7 cellular contexts compared by ENCODE assay signal in the genomic region with DNA sequence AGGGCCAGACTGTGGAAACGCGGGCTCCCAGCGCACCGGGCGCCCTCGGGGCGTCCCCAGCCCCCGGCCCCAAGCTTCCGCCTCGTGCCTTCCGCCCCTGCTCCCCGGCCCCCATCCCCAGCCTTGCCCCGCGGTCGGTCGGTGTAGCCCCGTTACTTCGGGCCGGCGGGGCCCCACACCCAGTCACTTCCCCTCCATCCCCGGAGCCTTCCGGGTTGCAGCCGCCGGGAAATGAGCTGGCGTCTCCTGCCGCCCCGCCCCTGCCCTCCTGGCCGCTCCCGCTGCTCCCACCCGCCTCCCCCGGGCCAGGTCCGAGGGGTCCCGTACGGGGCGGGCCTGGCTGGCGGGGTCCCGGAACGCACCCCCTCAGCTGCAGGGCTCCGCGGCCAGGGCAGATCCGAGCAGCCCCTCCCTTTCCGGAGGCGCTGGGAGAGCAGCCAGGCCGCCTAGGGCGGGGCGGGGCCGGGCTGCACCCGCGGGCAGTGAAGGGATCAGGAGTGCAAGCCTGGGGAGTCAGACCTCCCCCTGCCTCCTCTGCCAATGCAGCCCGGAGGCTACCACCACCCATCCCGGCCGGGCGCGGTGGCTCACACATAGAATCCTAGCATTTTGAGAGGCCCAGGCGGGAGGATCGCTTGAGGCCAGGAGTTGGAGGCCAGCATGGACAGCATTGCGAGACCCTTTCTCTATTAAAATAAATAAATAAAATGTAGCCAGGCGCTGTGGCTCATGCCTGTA. TPM values are rescaled to one million over a fixed set of nuclear protein-coding genes. Genes with fewer than 3 reads are reported as not detected.
DNase-seq lines count a peak whose midpoint lies in the region; ATAC-seq and TF ChIP-seq lines count a peak whose summit lies in the region.

No MANE protein-coding gene starts in this region.

- peak; percentile 86 for DNase-seq in GM13976 (ENCODE audit: low spot score)
- no peak for DNase-seq in HCT116 (ENCODE audit: low read depth, low spot score)
- peak; percentile 36 for DNase-seq in NCI-H1105 (lab: John Stamatoyannopoulos, UW)
- peak; percentile 31 for DNase-seq in activated CD4-positive, CD25-positive, alpha-beta regulatory T cell treated with anti-CD3 and anti-CD28 coated beads, Interleukin-2, amount 50 U/mL, for 16 hours (ENCODE audit: low read depth, low spot score)
- no peak for DNase-seq in chondrocyte (ENCODE audit: low spot score)
- peak; percentile 85 for DNase-seq in kidney tubule cell (ENCODE audit: low spot score)
- DNase-seq in stimulated activated CD4-positive, alpha-beta T cell treated with anti-CD3 and anti-CD28 coated beads, Interleukin-15, amount 100 ng/mL, for 24 hours, result peak; percentile 81

- no peaks in the 10 kb centered on the region for H3K9me3 ChIP-seq in HCT116 (ENCODE audit: control insufficient read depth in 1 of 2, insufficient read depth in 1 of 2, low read depth in 1 of 2, low read length in 2 of 2)

- H3K9ac ChIP-seq in HCT116 (ENCODE audit: low read length), result peak overlapping the region; percentile 89

- H3K4me1 ChIP-seq in HCT116 (ENCODE audit: control insufficient read depth in 1 of 2, insufficient read depth in 2 of 2, low read length in 2 of 2), result peaks cover 32 to 66% of the 10 kb centered on the region in 2 experiments

- peaks cover 5 to 19% of the 10 kb centered on the region in 2 experiments; a peak in 2 of 4 replicates for H3K36me3 ChIP-seq in HCT116 (ENCODE audit: control insufficient read depth in 1 of 2, insufficient read depth in 2 of 2, low read length in 2 of 2)

- POLR2A ChIA-PET in HCT116 (lab: Charles Lee), result interaction anchor here (0.7 to 1.4 kb wide), 2 partner anchors 34 to 715 kb away, joined by 4 to 6 read pairs; partner anchors contain the start of genes BUD31 and PDAP1

- H3K79me2 ChIP-seq in HCT116 (ENCODE audit: insufficient read depth, low read length), result peaks cover 53% of the 10 kb centered on the region

- H3K4me2 ChIP-seq in HCT116 (ENCODE audit: low read length), result peak overlapping the region; percentile 92

- no TSS peak for BruUV-seq in HCT116 (replicated peaks; lab: Mats Ljungman, UMichigan)

- TF ChIP-seq RAD21 in HCT116 (IDR thresholded peaks at IDR 0.05; ENCODE audit: low read depth), result no peak

- ATAC-seq in HCT116, result peak; percentile 71

- intact Hi-C loops in HCT116 (cut with micrococcal nuclease), result no loop called here

- H3K27ac ChIP-seq in HCT116 (ENCODE audit: low read depth, low read length), result peak overlapping the region; percentile 74

- TF ChIP-seq POLR2A in HCT116 (IDR thresholded peaks at IDR 0.05; ENCODE audit: borderline replicate concordance, extremely low read depth, insufficient read depth, insufficient read length), result no peak

- no peaks in the 10 kb centered on the region for H4K20me1 ChIP-seq in HCT116 (ENCODE audit: insufficient read depth)

- no peaks in the 10 kb centered on the region for H3K27me3 Mint-ChIP-seq in chondrocyte (ENCODE audit: low read depth)

- in situ Hi-C loops in GM13976 (cut with MboI; ENCODE audit: low sequenced_read_pairs, unreplicated experiment), result no loop called here

- peak overlapping the region; percentile 81 for H3K27ac Mint-ChIP-seq in chondrocyte (ENCODE audit: unreplicated experiment)

- peak overlapping the region; percentile 68 for H3K4me3 Mint-ChIP-seq in chondrocyte (ENCODE audit: unreplicated experiment)

- CTCF ChIA-PET in HCT116 (lab: Charles Lee), result no interaction called here

- peaks cover 4% of the 10 kb centered on the region for H3K36me3 Mint-ChIP-seq in chondrocyte (ENCODE audit: low read depth)

- RAD21 ChIA-PET in HCT116 (lab: Charles Lee; ENCODE audit: low non-redundant PET in 1 of 2, low total read pairs in 2 of 2, uncharacterized antibody in 2 of 2, unreplicated experiment in 2 of 2), result interaction anchor here (0.7 kb wide), 2 partner anchors 35 to 140 kb away, joined by 3 to 9 read pairs; no protein-coding TSS in a partner anchor

- no peaks in the 10 kb centered on the region for H3K27me3 ChIP-seq in HCT116 (ENCODE audit: insufficient read depth, low read length)

- TF ChIP-seq CTCF in GM13976 (IDR thresholded peaks at IDR 0.05; ENCODE audit: borderline replicate concordance, control extremely low read depth, extremely low read depth, insufficient read depth, missing control alignments) (no peak), HCT116 (IDR thresholded peaks at IDR 0.05 in 2 of 3, conservative IDR thresholded peaks at IDR 0.05 in 1 of 3; ENCODE audit: borderline replicate concordance in 1 of 3, insufficient read depth in 1 of 3, low read depth in 2 of 3, low read length in 2 of 3) (no peak), chondrocyte (IDR thresholded peaks at IDR 0.05) (no peak)

- H2AFZ ChIP-seq in HCT116 (ENCODE audit: low read depth, low read length, poor library complexity, severe bottlenecking), result no peak overlapping the region

- H3K4me3 ChIP-seq in HCT116 (replicated peaks in 1 of 2; ENCODE audit: low read depth in 1 of 2, low read length in 2 of 2), result peak overlapping the region; percentile 68 to 86

- no peaks in the 10 kb centered on the region for H3K9me3 Mint-ChIP-seq in chondrocyte (ENCODE audit: low read depth)

- H3K9me2 ChIP-seq in HCT116 (ENCODE audit: insufficient read depth), result no peaks in the 10 kb centered on the region

- H3K4me1 Mint-ChIP-seq in chondrocyte (ENCODE audit: low read depth), result peaks cover 38% of the 10 kb centered on the region

TF ChIP-seq in HCT116, 20 proteins besides CTCF, POLR2A, EP300 and RAD21:
- TF ChIP-seq POLR2AphosphoS5 (IDR thresholded peaks at IDR 0.05; ENCODE audit: low read depth, low read length) (peak; percentile 62), YY1 (IDR thresholded peaks at IDR 0.05; ENCODE audit: extremely low read depth, insufficient replicate concordance, low read depth, low read length) (peak; percentile 29), ZFX (IDR thresholded peaks at IDR 0.05) (no peak; the same call in 1 of the 2 replicates)
- TF ChIP-seq, protein P1, sequence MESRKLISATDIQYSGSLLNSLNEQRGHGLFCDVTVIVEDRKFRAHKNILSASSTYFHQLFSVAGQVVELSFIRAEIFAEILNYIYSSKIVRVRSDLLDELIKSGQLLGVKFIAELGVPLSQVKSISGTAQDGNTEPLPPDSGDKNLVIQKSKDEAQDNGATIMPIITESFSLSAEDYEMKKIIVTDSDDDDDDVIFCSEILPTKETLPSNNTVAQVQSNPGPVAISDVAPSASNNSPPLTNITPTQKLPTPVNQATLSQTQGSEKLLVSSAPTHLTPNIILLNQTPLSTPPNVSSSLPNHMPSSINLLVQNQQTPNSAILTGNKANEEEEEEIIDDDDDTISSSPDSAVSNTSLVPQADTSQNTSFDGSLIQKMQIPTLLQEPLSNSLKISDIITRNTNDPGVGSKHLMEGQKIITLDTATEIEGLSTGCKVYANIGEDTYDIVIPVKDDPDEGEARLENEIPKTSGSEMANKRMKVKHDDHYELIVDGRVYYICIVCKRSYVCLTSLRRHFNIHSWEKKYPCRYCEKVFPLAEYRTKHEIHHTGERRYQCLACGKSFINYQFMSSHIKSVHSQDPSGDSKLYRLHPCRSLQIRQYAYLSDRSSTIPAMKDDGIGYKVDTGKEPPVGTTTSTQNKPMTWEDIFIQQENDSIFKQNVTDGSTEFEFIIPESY (IDR thresholded peaks at IDR 0.05; ENCODE audit: extremely low read depth, insufficient replicate concordance, low read length), result no peak

RNA-seq across cellular contexts. Expression of gene ARPC1B, which starts 0.7 kb away (rescaled TPM):
- total RNA-seq in HCT116 (2021; ENCODE audit: unreplicated experiment) (192 TPM), chondrocyte (120 to 134 TPM (median 130 TPM) in 3 replicates)
- polyA plus RNA-seq in HCT116 (2012), result 365 and 430 TPM in 2 replicates

RNA-seq across cellular contexts. Expression of gene PDAP1, which starts 33.2 kb away (rescaled TPM):
- 200 TPM for total RNA-seq in HCT116 (2021; ENCODE audit: unreplicated experiment)
- polyA plus RNA-seq in HCT116 (2012), result 203 and 206 TPM in 2 replicates
- total RNA-seq in chondrocyte, result 91.2 to 101 TPM (median 92.2 TPM) in 3 replicates

RNA-seq across cellular contexts. Expression of gene BUD31, which starts 33.5 kb away (rescaled TPM):
- 154 TPM for total RNA-seq in HCT116 (2021; ENCODE audit: unreplicated experiment)
- 157 and 178 TPM in 2 replicates for polyA plus RNA-seq in HCT116 (2012)
- total RNA-seq in chondrocyte, result 88.3 to 120 TPM (median 108 TPM) in 3 replicates

RNA-seq across cellular contexts. Expression of gene ARPC1A, which starts 49.5 kb away (rescaled TPM):
- total RNA-seq in HCT116 (2021; ENCODE audit: unreplicated experiment) (250 TPM), chondrocyte (103 to 110 TPM (median 104 TPM) in 3 replicates)
- polyA plus RNA-seq in HCT116 (2012), result 222 and 242 TPM in 2 replicates

Comparison
In these comparisons a context has a peak if more than half of its experiments do, and no peak if none do; other contexts are left out.
1. DNase-seq: peak in GM13976 (single experiment), NCI-H1105 (single experiment), activated CD4-positive, CD25-positive, alpha-beta regulatory T cell treated with anti-CD3 and anti-CD28 coated beads, Interleukin-2, amount 50 U/mL, for 16 hours (single experiment), kidney tubule cell (single experiment) and stimulated activated CD4-positive, alpha-beta T cell treated with anti-CD3 and anti-CD28 coated beads, Interleukin-15, amount 100 ng/mL, for 24 hours (single experiment); none in HCT116 (single experiment) and chondrocyte (single experiment).